Comparison of ENCODE assay signal across 34 cellular contexts in genomic region chr7:1659696-1660095, GRCh38. TPM values are rescaled to one million over a fixed set of nuclear protein-coding genes. Genes with fewer than 3 reads are reported as not detected.
DNase-seq lines count a peak whose midpoint lies in the region; TF ChIP-seq lines count a peak whose summit lies in the region.
"Had no signal": no experiment of that assay in that cellular context is flagged by ENCODE, and none has a peak within 500 bp of the region (broad histone marks: within the 10 kb centered on the region; RNA-seq: fewer than 3 reads in every experiment).

No MANE protein-coding gene starts in this region.

- DNase-seq in AG20443 (ENCODE audit: low spot score) (peak; percentile 82), HS-5 (ENCODE audit: low read depth) (peak; percentile 46), epithelial cell of prostate (ENCODE audit: low read depth, low spot score) (peak; percentile 40), non-pigmented ciliary epithelial cell (ENCODE audit: low read depth) (peak; percentile 9), NCI-H1436 treated with DMSO at 0.1 percent for 48 hours (lab: John Stamatoyannopoulos, UW) (no peak), NCI-H345 treated with DMSO at 0.1 percent for 48 hours (lab: John Stamatoyannopoulos, UW; ENCODE audit: unreplicated experiment) (no peak), neural progenitor cell (ENCODE audit: low spot score) (no peak), LoVo (ENCODE audit: low spot score) (no peak)
- DNase-seq: activated CD4-positive, alpha-beta memory T cell treated with anti-CD3 and anti-CD28 coated beads for 36 hours; activated CD8-positive, alpha-beta memory T cell treated with anti-CD3 and anti-CD28 coated beads, Interleukin-2, amount 50 U/mL, for 4 hours; activated naive CD4-positive, alpha-beta T cell treated with anti-CD3 and anti-CD28 coated beads, Interleukin-2, amount 10 ng/mL, durations not matched to agents 7 days and 5 days; amniotic stem cell; Calu3; colonic mucosa; effector CD8-positive, alpha-beta T cell; GOT3; NCI-H1105; NCI-H2081; NCI-H446; small intestine; stimulated activated CD4-positive, alpha-beta T cell treated with anti-CD3 and anti-CD28 coated beads, Interleukin-1b, Interleukin-23, amount 100 ng/mL, for 48 hours; stimulated activated CD8-positive, alpha-beta memory T cell treated with anti-CD3 and anti-CD28 coated beads, Interleukin-4, amount 100 ng/mL, for 48 hours; stimulated activated naive CD8-positive, alpha-beta T cell treated with anti-CD3 and anti-CD28 coated beads, Interleukin-15, amount 100 ng/mL, for 72 hours had no signal

- peaks cover 10% of the 10 kb centered on the region for H3K4me1 ChIP-seq in neural progenitor cell

- H3K4me3 ChIP-seq in neural progenitor cell, result no peak overlapping the region
- H3K4me3 ChIP-seq: colonic mucosa, esophagus muscularis mucosa, ovary, SK-N-MC, tibial artery had no signal

- no peaks in the 10 kb centered on the region for H3K36me3 Mint-ChIP-seq in neural progenitor cell
- H3K36me3 Mint-ChIP-seq: activated CD4-positive, alpha-beta memory T cell treated with anti-CD3 and anti-CD28 coated beads for 36 hours; activated naive CD4-positive, alpha-beta T cell treated with anti-CD3 and anti-CD28 coated beads, Interleukin-2, amount 10 ng/mL, durations not matched to agents 7 days and 5 days; mesothelial cell of epicardium had no signal

- peaks cover 14% of the 10 kb centered on the region for H4K20me1 ChIP-seq in neural progenitor cell (ENCODE audit: low read depth)

- no peak overlapping the region for H3K4me3 Mint-ChIP-seq in neural progenitor cell
- H3K4me3 Mint-ChIP-seq: activated CD4-positive, alpha-beta memory T cell treated with anti-CD3 and anti-CD28 coated beads for 36 hours; activated naive CD4-positive, alpha-beta T cell treated with anti-CD3 and anti-CD28 coated beads, Interleukin-2, amount 10 ng/mL, durations not matched to agents 7 days and 5 days; activated T-helper 1 cell treated with anti-CD3 and anti-CD28 coated beads, Interleukin-12 subunit alpha, Interleukin-12 subunit beta, Interleukin-2, Interleukin-4 antibody, amounts not matched to agents 30 ng/mL and 10 ng/mL and 1 ng/mL, durations not matched to agents 14 hours and 24 hours and 36 hours; mesothelial cell of epicardium; naive thymus-derived CD8-positive, alpha-beta T cell; stimulated activated naive CD8-positive, alpha-beta T cell treated with anti-CD3 and anti-CD28 coated beads, Interleukin-15, amount 100 ng/mL, for 72 hours; T-helper 1 cell treated with Interleukin-12 subunit alpha and Interleukin-12 subunit beta and Interleukin-4 antibody, amounts not matched to agents 30 μg/mL and 1 μg/mL, for 36 hours had no signal

- peaks cover 3% of the 10 kb centered on the region for H3K9me3 Mint-ChIP-seq in neural progenitor cell
- H3K9me3 Mint-ChIP-seq: activated CD4-positive, alpha-beta memory T cell treated with anti-CD3 and anti-CD28 coated beads for 36 hours; activated naive CD4-positive, alpha-beta T cell treated with anti-CD3 and anti-CD28 coated beads, Interleukin-2, amount 10 ng/mL, durations not matched to agents 7 days and 5 days; activated T-helper 1 cell treated with anti-CD3 and anti-CD28 coated beads, Interleukin-12 subunit alpha, Interleukin-12 subunit beta, Interleukin-2, Interleukin-4 antibody, amounts not matched to agents 30 ng/mL and 10 ng/mL and 1 ng/mL, durations not matched to agents 14 hours and 24 hours and 36 hours; stimulated activated naive CD8-positive, alpha-beta T cell treated with anti-CD3 and anti-CD28 coated beads, Interleukin-15, amount 100 ng/mL, for 72 hours; T-helper 1 cell treated with Interleukin-12 subunit alpha and Interleukin-12 subunit beta and Interleukin-4 antibody, amounts not matched to agents 30 μg/mL and 1 μg/mL, for 36 hours had no signal

- H3K36me3 ChIP-seq in neural progenitor cell, result no peaks in the 10 kb centered on the region
- H3K36me3 ChIP-seq: colonic mucosa, esophagus muscularis mucosa, ovary, tibial artery had no signal

- no peak overlapping the region for H2AFZ ChIP-seq in neural progenitor cell (replicated peaks)

- no peak overlapping the region for H3K4me2 ChIP-seq in neural progenitor cell

- H3K27me3 ChIP-seq in neural progenitor cell, result peaks cover 49% of the 10 kb centered on the region
- H3K27me3 ChIP-seq: ovary had no signal

- peaks cover 2% of the 10 kb centered on the region for H3K4me1 Mint-ChIP-seq in neural progenitor cell
- H3K4me1 Mint-ChIP-seq: mesothelial cell of epicardium; stimulated activated naive CD8-positive, alpha-beta T cell treated with anti-CD3 and anti-CD28 coated beads, Interleukin-15, amount 100 ng/mL, for 72 hours had no signal

- peaks cover 15% of the 10 kb centered on the region for H3K27me3 Mint-ChIP-seq in neural progenitor cell (ENCODE audit: insufficient read depth, low read depth)

- no peaks in the 10 kb centered on the region for H3K9me3 ChIP-seq in neural progenitor cell (ENCODE audit: low read depth)
- H3K9me3 ChIP-seq: colonic mucosa, ovary, tibial artery had no signal

- TF ChIP-seq CTCF in neural progenitor cell (IDR thresholded peaks at IDR 0.05), result no peak

- no peak overlapping the region for H3K9ac ChIP-seq in neural progenitor cell

- no peaks in the 10 kb centered on the region for H3F3A ChIP-seq in neural progenitor cell (ENCODE audit: low read depth)

- H3K27ac ChIP-seq in epithelial cell of prostate (no peak overlapping the region), neural progenitor cell (no peak overlapping the region)
- H3K27ac ChIP-seq: C4-2B, colonic mucosa, esophagus muscularis mucosa, ovary, SK-N-MC, tibial artery had no signal

- H3K79me2 ChIP-seq in neural progenitor cell (ENCODE audit: low read depth), result no peaks in the 10 kb centered on the region

- H3K27ac Mint-ChIP-seq in neural progenitor cell, result no peak overlapping the region
- H3K27ac Mint-ChIP-seq: activated CD4-positive, alpha-beta memory T cell treated with anti-CD3 and anti-CD28 coated beads for 36 hours; activated naive CD4-positive, alpha-beta T cell treated with anti-CD3 and anti-CD28 coated beads, Interleukin-2, amount 10 ng/mL, durations not matched to agents 7 days and 5 days; activated T-helper 1 cell treated with anti-CD3 and anti-CD28 coated beads, Interleukin-12 subunit alpha, Interleukin-12 subunit beta, Interleukin-2, Interleukin-4 antibody, amounts not matched to agents 30 ng/mL and 10 ng/mL and 1 ng/mL, durations not matched to agents 14 hours and 24 hours and 36 hours; mesothelial cell of epicardium; naive thymus-derived CD8-positive, alpha-beta T cell; stimulated activated naive CD8-positive, alpha-beta T cell treated with anti-CD3 and anti-CD28 coated beads, Interleukin-15, amount 100 ng/mL, for 72 hours; T-helper 1 cell treated with Interleukin-12 subunit alpha and Interleukin-12 subunit beta and Interleukin-4 antibody, amounts not matched to agents 30 μg/mL and 1 μg/mL, for 36 hours had no signal

RNA-seq across cellular contexts. Expression of gene ELFN1, which starts 10.4 kb away (rescaled TPM):
- 2.2 and 13.6 TPM in 2 replicates for total RNA-seq in neural progenitor cell (ENCODE audit: low replicate concordance)
- total RNA-seq: A673; activated T-helper 1 cell treated with anti-CD3 and anti-CD28 coated beads, Interleukin-12 subunit alpha, Interleukin-12 subunit beta, Interleukin-2, Interleukin-4 antibody, amounts not matched to agents 30 ng/mL and 10 ng/mL and 1 ng/mL, durations not matched to agents 14 hours and 24 hours and 36 hours; Calu3; LHCN-M2; naive thymus-derived CD8-positive, alpha-beta T cell had no signal

Comparison
In these comparisons a context has a peak if more than half of its experiments do, and no peak if none do; other contexts are left out.
1. DNase-seq: peak in AG20443 (single experiment), HS-5 (single experiment), epithelial cell of prostate (single experiment) and non-pigmented ciliary epithelial cell (single experiment); none in NCI-H1436 treated with DMSO at 0.1 percent for 48 hours (single experiment), NCI-H345 treated with DMSO at 0.1 percent for 48 hours (single experiment), neural progenitor cell (single experiment) and LoVo (single experiment).